ENCODE assay signal across 7 cellular contexts in the genomic region with DNA sequence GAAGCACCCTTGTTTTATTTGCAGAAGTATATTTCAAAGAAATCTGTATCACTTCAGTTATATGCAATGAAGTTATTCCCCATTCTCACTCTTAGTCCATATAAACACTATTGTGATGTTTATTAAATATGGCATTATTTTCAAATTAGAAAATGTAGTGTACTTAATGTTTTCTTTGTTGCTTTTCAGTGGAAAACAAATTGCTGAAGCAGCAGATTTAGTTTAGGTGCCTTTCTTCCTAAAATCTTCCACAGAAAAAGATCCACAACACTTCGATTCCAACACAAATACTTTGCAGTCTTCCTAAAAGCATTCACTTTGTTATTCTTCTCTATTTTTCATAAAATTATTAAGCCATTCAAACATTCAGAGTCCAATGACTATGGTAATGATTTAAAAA.
"Had no signal": no experiment of that assay in that cellular context is flagged by ENCODE, and none has a peak within 500 bp of the region (broad histone marks: within the 10 kb centered on the region; RNA-seq: fewer than 3 reads in every experiment).

No MANE protein-coding gene starts in this region.

- H3K4me3 ChIP-seq: GM23338 had no signal

- H2AFZ ChIP-seq: GM23338 had no signal

- H3K4me2 ChIP-seq: GM23338 had no signal

- DNase-seq: H9, HCEC 1CT, Karpas-422, KG1 had no signal

- H3K36me3 Mint-ChIP-seq: IgD-negative memory B cell had no signal

- H3K4me3 Mint-ChIP-seq: GM23338, H9, IgD-negative memory B cell had no signal

- H3K27ac ChIP-seq: HL-60 had no signal

- H3K4me1 Mint-ChIP-seq: GM23338, H9, IgD-negative memory B cell had no signal

- H3K27me3 Mint-ChIP-seq: IgD-negative memory B cell had no signal

- H3K27ac Mint-ChIP-seq: GM23338, H9, IgD-negative memory B cell had no signal

- ATAC-seq: GM23338 had no signal

- H3K9me3 Mint-ChIP-seq: GM23338, H9 had no signal
